ENCODE assay signal across 6 cellular contexts in the genomic region with DNA sequence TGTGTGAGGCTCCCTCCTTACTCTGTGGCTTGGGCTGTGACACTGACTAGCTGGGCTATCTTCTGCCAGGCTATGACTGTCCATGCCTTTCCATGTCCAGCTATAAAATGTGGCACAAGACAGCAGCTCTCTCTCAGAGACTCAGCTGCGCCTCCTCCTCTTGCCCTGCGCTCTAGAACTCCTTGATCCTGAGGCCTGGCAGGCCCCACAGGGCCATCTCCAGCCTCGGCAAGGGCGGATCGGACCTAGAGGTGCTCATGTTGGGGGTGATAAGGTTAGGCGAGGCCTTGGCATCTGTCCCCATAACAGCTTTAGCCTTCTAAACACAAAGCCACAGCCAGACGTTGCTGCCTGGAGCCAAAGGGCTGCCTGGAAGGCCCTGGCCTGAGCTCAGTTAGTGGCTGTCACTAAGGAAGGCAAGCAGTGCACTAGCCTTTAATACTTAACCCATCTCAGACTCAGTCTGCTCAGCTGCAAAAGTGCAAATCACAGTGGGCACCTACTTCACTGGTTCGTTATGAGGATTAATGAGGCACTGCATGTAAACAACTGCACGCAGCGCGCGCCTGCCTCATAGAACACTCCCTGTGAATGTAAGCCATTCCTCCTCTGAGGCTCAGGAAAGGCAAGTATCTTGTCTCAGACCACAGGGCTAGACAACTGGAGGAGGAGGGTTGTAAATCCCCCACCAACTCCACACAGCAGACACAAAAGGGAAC. TPM values are rescaled to one million over a fixed set of nuclear protein-coding genes. Genes with fewer than 3 reads are reported as not detected.
DNase-seq lines count a peak whose midpoint lies in the region; ATAC-seq, FAIRE-seq and TF ChIP-seq lines count a peak whose summit lies in the region.

No MANE protein-coding gene starts in this region.

- H3K27ac ChIP-seq in CD8-positive, alpha-beta memory T cell (ENCODE audit: low read depth, low read length): peak overlapping the region; percentile 82
- H3K27ac ChIP-seq in RWPE2 (ENCODE audit: poor library complexity, severe bottlenecking): peak overlapping the region; percentile 70

- H3K4me3 Mint-ChIP-seq in CD8-positive, alpha-beta memory T cell: peak overlapping the region; percentile 94 to 99 (median 98)

- H3K9me3 Mint-ChIP-seq in CD8-positive, alpha-beta memory T cell: no peaks in the 10 kb centered on the region

- H3K9me3 ChIP-seq in CD8-positive, alpha-beta memory T cell (ENCODE audit: low read length): no peaks in the 10 kb centered on the region
- no peaks in the 10 kb centered on the region for H3K9me3 ChIP-seq in RWPE2 (ENCODE audit: severe bottlenecking)

- H3K4me1 ChIP-seq in CD8-positive, alpha-beta memory T cell (ENCODE audit: insufficient read depth, low read length): peaks cover 39% of the 10 kb centered on the region
- no peaks in the 10 kb centered on the region for H3K4me1 ChIP-seq in RWPE2 (ENCODE audit: insufficient read depth, poor library complexity, severe bottlenecking)

- peak; percentile 76 for FAIRE-seq in urothelium cell line (lab: Jason Lieb, UNC)

- H3K27ac Mint-ChIP-seq in CD8-positive, alpha-beta memory T cell: peak overlapping the region; percentile 74 to 97 (median 92)

- peaks cover 13% of the 10 kb centered on the region for H3K36me3 ChIP-seq in CD8-positive, alpha-beta memory T cell (ENCODE audit: insufficient read depth, low read length)
- peaks cover 28% of the 10 kb centered on the region for H3K36me3 ChIP-seq in RWPE2 (ENCODE audit: low read depth)

- peak in 1 of 5 donors; percentile 6 for DNase-seq in CD8-positive, alpha-beta memory T cell
- DNase-seq in RWPE2 (ENCODE audit: low spot score) (no peak), hepatic stellate cell (ENCODE audit: low spot score) (peak; percentile 30), urothelium cell line (ENCODE audit: low spot score) (no peak)

- CTCF ChIA-PET in CD8-positive, alpha-beta memory T cell (lab: Charles Lee): interaction anchor here (0.5 to 1.0 kb wide), 2 partner anchors 32 to 87 kb away, joined by 3 read pairs; no protein-coding TSS in a partner anchor

- no peak for TF ChIP-seq CTCF in RWPE2 (IDR thresholded peaks at IDR 0.05; ENCODE audit: poor library complexity, severe bottlenecking)

- ATAC-seq in RWPE2 (ENCODE audit: low read depth) (no peak), GM18498 (IDR thresholded peaks at IDR 0.05; ENCODE audit: unreplicated experiment) (no peak), GM18858 (IDR thresholded peaks at IDR 0.05; ENCODE audit: unreplicated experiment) (no peak)

- peaks cover 61 to 77% (median 68%) of the 10 kb centered on the region in 3 donors for H3K4me1 Mint-ChIP-seq in CD8-positive, alpha-beta memory T cell

- no peaks in the 10 kb centered on the region for H3K27me3 ChIP-seq in CD8-positive, alpha-beta memory T cell (ENCODE audit: insufficient read depth, low read length, poor library complexity, severe bottlenecking)
- H3K27me3 ChIP-seq in RWPE2 (ENCODE audit: insufficient read depth, poor library complexity, severe bottlenecking): no peaks in the 10 kb centered on the region

- peaks cover 0 to 63% (median 8%) of the 10 kb centered on the region in 3 donors for H3K36me3 Mint-ChIP-seq in CD8-positive, alpha-beta memory T cell

- peak overlapping the region; percentile 86 for H3K4me3 ChIP-seq in CD8-positive, alpha-beta memory T cell (ENCODE audit: low read length)
- peak overlapping the region; percentile 97 for H3K4me3 ChIP-seq in RWPE2 (ENCODE audit: severe bottlenecking)

- H3K27me3 Mint-ChIP-seq in CD8-positive, alpha-beta memory T cell: no peaks in the 10 kb centered on the region

- POLR2A ChIA-PET in CD8-positive, alpha-beta memory T cell (lab: Charles Lee): no interaction called here

RNA-seq across cellular contexts. Expression of gene GUCD1, which starts 1.2 kb away (rescaled TPM):
- total RNA-seq in CD8-positive, alpha-beta memory T cell: 100 to 1,000 TPM; 115 to 123 TPM
- polyA plus RNA-seq in CD8-positive, alpha-beta memory T cell: 50.8 TPM

RNA-seq across cellular contexts. Expression of gene SNRPD3, which starts 2.0 kb away (rescaled TPM):
- total RNA-seq in CD8-positive, alpha-beta memory T cell: 100 to 1,000 TPM; 205 to 217 TPM
- 112 TPM for polyA plus RNA-seq in CD8-positive, alpha-beta memory T cell

RNA-seq across cellular contexts. Expression of gene LRRC75B, which starts 39.1 kb away (rescaled TPM):
- 1 to 10 TPM in 1 of 2 experiments, under 1 TPM in 1; 0.84 to 1.4 TPM for total RNA-seq in CD8-positive, alpha-beta memory T cell
- polyA plus RNA-seq in CD8-positive, alpha-beta memory T cell: not detected

RNA-seq across cellular contexts. Expression of gene GGT1, which starts 49.2 kb away (rescaled TPM):
- total RNA-seq in CD8-positive, alpha-beta memory T cell: 10 to 100 TPM; 36.9 to 39.1 TPM
- 12.1 TPM for polyA plus RNA-seq in CD8-positive, alpha-beta memory T cell

RNA-seq across cellular contexts. Expression of gene UPB1, which starts 58.6 kb away (rescaled TPM):
- total RNA-seq in CD8-positive, alpha-beta memory T cell: not detected
- polyA plus RNA-seq in CD8-positive, alpha-beta memory T cell: 0.10 TPM
